Comparison of ENCODE assay signal across 8 cellular contexts in genomic region chr5:103119765-103120606, GRCh38. TPM values are rescaled to one million over a fixed set of nuclear protein-coding genes. Genes with fewer than 3 reads are reported as not detected.
A peak's percentile ranks its signal among the peaks of the same experiment; 100 is the strongest.
DNase-seq lines count a peak whose midpoint lies in the region; ATAC-seq and TF ChIP-seq lines count a peak whose summit lies in the region.

Gene GIN1 (minus strand): TSS chr5:103120138. CDS start chr5:103108707, 11,431 bp downstream.
Gene PPIP5K2 (plus strand): TSS chr5:103120301. CDS start chr5:103129590, 9,289 bp downstream.

- H3K27ac Mint-ChIP-seq in activated T-cell treated with anti-CD3 and anti-CD28 coated beads, Interleukin-2, amount 50 U/mL, for 72 hours: peak within 1 kb of the TSS; percentile 97

- H4K20me1 ChIP-seq in KMS-11 (ENCODE audit: insufficient read depth): no peaks in the 10 kb centered on the region

- peak within 1 kb of the TSS; percentile 39 for H3K4me3 ChIP-seq in KMS-11 (IDR thresholded peaks at IDR 0.05; ENCODE audit: insufficient read depth, low read depth, low read length)
- H3K4me3 ChIP-seq in Peyer's patch: peak within 1 kb of the TSS; percentile 64 to 84 (median 74)
- peak within 1 kb of the TSS; percentile 60 to 92 (median 82) for H3K4me3 ChIP-seq in esophagus muscularis mucosa
- H3K4me3 ChIP-seq in muscle layer of duodenum (ENCODE audit: low read depth in 1 of 2, low read length in 2 of 2): peak within 1 kb of the TSS; percentile 94 to 99

- TF ChIP-seq EP300 in esophagus muscularis mucosa (IDR thresholded peaks at IDR 0.05): no peak

- H3K27ac ChIP-seq in KMS-11 (peak within 1 kb of the TSS; percentile 100), Peyer's patch (peak within 1 kb of the TSS; percentile 84 to 97 (median 92)), esophagus muscularis mucosa (replicated peaks in 1 of 4) (peak within 1 kb of the TSS; percentile 90 to 91 (median 90)), muscle layer of duodenum (ENCODE audit: low read length) (peak within 1 kb of the TSS; percentile 99)

- H3K27me3 Mint-ChIP-seq in activated T-cell treated with anti-CD3 and anti-CD28 coated beads, Interleukin-2, amount 50 U/mL, for 72 hours (ENCODE audit: low read depth): no peaks in the 10 kb centered on the region

- ATAC-seq in GM21737 (IDR thresholded peaks at IDR 0.05; ENCODE audit: unreplicated experiment): peak; percentile 94
- ATAC-seq in activated T-cell treated with anti-CD3 and anti-CD28 coated beads, Interleukin-2, amount 50 U/mL, for 72 hours (replicated peaks in 1 of 2): peak; percentile 92

- H3K36me3 ChIP-seq in KMS-11 (ENCODE audit: insufficient read depth) (no peaks in the 10 kb centered on the region), Peyer's patch (no peaks in the 10 kb centered on the region), esophagus muscularis mucosa (no peaks in the 10 kb centered on the region), muscle layer of duodenum (ENCODE audit: control insufficient read depth in 1 of 2, insufficient read depth in 2 of 2, low read length in 2 of 2) (peaks cover 0 to 6% of the 10 kb centered on the region in 2 donors)

- H3K9ac ChIP-seq in KMS-11: peak within 1 kb of the TSS; percentile 99

- H3K36me3 Mint-ChIP-seq in activated T-cell treated with anti-CD3 and anti-CD28 coated beads, Interleukin-2, amount 50 U/mL, for 72 hours (ENCODE audit: insufficient read depth in 2 of 2): peaks cover 3 to 4% of the 10 kb centered on the region in 2 donors

- DNase-seq in DMS79 (lab: John Stamatoyannopoulos, UW) (peak; percentile 86), Peyer's patch (peak; percentile 94 to 98 (median 96)), esophagus muscularis mucosa (ENCODE audit: extremely low spot score) (peak; percentile 98)
- DNase-seq in activated T-cell treated with anti-CD3 and anti-CD28 coated beads, Interleukin-2, amount 50 U/mL, for 72 hours: peak; percentile 95
- peak; percentile 90 to 97 for DNase-seq in stimulated activated CD8-positive, alpha-beta memory T cell treated with anti-CD3 and anti-CD28 coated beads, Interleukin-7, amount 100 ng/mL, for 4 hours (ENCODE audit: low read depth in 2 of 2)

- WGBS in esophagus muscularis mucosa: 0% methylated on average over 33 of the region's 46 CpGs

- H3K4me3 Mint-ChIP-seq in activated T-cell treated with anti-CD3 and anti-CD28 coated beads, Interleukin-2, amount 50 U/mL, for 72 hours: peak within 1 kb of the TSS; percentile 92 to 93

- peak; percentile 71 to 84 for TF ChIP-seq POLR2A in Peyer's patch (IDR thresholded peaks at IDR 0.05)
- no peak for TF ChIP-seq POLR2A in esophagus muscularis mucosa (IDR thresholded peaks at IDR 0.05; ENCODE audit: low read depth)

- H3K9me3 ChIP-seq in Peyer's patch (no peaks in the 10 kb centered on the region), esophagus muscularis mucosa (no peaks in the 10 kb centered on the region), muscle layer of duodenum (ENCODE audit: control insufficient read depth in 1 of 2, low read length in 2 of 2) (no peaks in the 10 kb centered on the region)

- H3K27me3 ChIP-seq in KMS-11 (ENCODE audit: insufficient read depth, low read depth) (no peaks in the 10 kb centered on the region), Peyer's patch (no peaks in the 10 kb centered on the region), esophagus muscularis mucosa (no peaks in the 10 kb centered on the region), muscle layer of duodenum (ENCODE audit: low read depth, low read length) (no peaks in the 10 kb centered on the region)

- intact Hi-C loops in esophagus muscularis mucosa (cut with DNase I): loop anchor here (10.0 kb wide), 2 partner anchors 335 to 365 kb away; partner anchors contain the start of gene PAM

- peak within 1 kb of the TSS; percentile 92 for H3K4me2 ChIP-seq in KMS-11

- H3K4me1 ChIP-seq in KMS-11 (ENCODE audit: low read depth, poor library complexity, severe bottlenecking) (peaks cover 37% of the 10 kb centered on the region), Peyer's patch (peaks cover 0 to 25% (median 0%) of the 10 kb centered on the region in 4 donors), esophagus muscularis mucosa (peaks cover 4 to 38% (median 37%) of the 10 kb centered on the region in 4 donors), muscle layer of duodenum (ENCODE audit: control insufficient read depth in 1 of 2, insufficient read depth in 2 of 2, low read length in 2 of 2) (peaks cover 6 to 21% of the 10 kb centered on the region in 2 donors)

- H3K9me3 Mint-ChIP-seq in activated T-cell treated with anti-CD3 and anti-CD28 coated beads, Interleukin-2, amount 50 U/mL, for 72 hours: peaks cover 0 to 2% of the 10 kb centered on the region in 2 donors

- H3K4me1 Mint-ChIP-seq in activated T-cell treated with anti-CD3 and anti-CD28 coated beads, Interleukin-2, amount 50 U/mL, for 72 hours (ENCODE audit: low read depth): peaks cover 54% of the 10 kb centered on the region

- peaks cover 48% of the 10 kb centered on the region for H3K79me2 ChIP-seq in KMS-11 (ENCODE audit: insufficient read depth, low read depth)

- TF ChIP-seq CTCF in KMS-11 (conservative IDR thresholded peaks at IDR 0.05; ENCODE audit: low read depth, low read length) (no peak), Peyer's patch (IDR thresholded peaks at IDR 0.05) (peak in 2 of 6 experiments; percentile 9 to 22), esophagus muscularis mucosa (IDR thresholded peaks at IDR 0.05) (peak in 1 of 3 experiments; percentile 22)

- peak within 1 kb of the TSS; percentile 80 for H2AFZ ChIP-seq in KMS-11 (ENCODE audit: low read depth)

RNA-seq across cellular contexts. Expression of gene GIN1, which starts in this region (rescaled TPM):
- total RNA-seq in Peyer's patch (10 to 100 TPM in 1 of 4 donors, 1 to 10 TPM in 3; 8.3 to 11.7 (median 9.3) TPM), esophagus muscularis mucosa (10 to 100 TPM in 1 of 4 donors, 1 to 10 TPM in 3; 4.4 to 10.4 (median 7.2) TPM)
- 1 to 10 TPM; 4.0 to 8.5 TPM for total RNA-seq in activated T-cell treated with anti-CD3 and anti-CD28 coated beads, Interleukin-2, amount 50 U/mL, for 72 hours

RNA-seq across cellular contexts. Expression of gene PPIP5K2, which starts in this region (rescaled TPM):
- total RNA-seq in Peyer's patch: 10 to 100 TPM; 17.0 to 51.2 (median 31.7) TPM
- 10 to 100 TPM; 61.7 to 65.7 TPM for total RNA-seq in activated T-cell treated with anti-CD3 and anti-CD28 coated beads, Interleukin-2, amount 50 U/mL, for 72 hours
- total RNA-seq in esophagus muscularis mucosa: 10 to 100 TPM; 15.6 to 21.6 (median 17.3) TPM

Comparison
In these comparisons a context has a peak if more than half of its experiments do, and no peak if none do; other contexts are left out.
1. Peak in every context shown above with its lines: DNase-seq, ATAC-seq, H3K4me3 ChIP-seq and H3K27ac ChIP-seq.
2. H3K4me3 ChIP-seq: peak in every context shown above with its lines; median percentile 96 in muscle layer of duodenum; 82 in esophagus muscularis mucosa; 74 in Peyer's patch; 39 in KMS-11.